ENCODE assay signal across 23 cellular contexts in genomic region chr11:73554677-73555320, GRCh38. TPM values are rescaled to one million over a fixed set of nuclear protein-coding genes. Genes with fewer than 3 reads are reported as not detected.
DNase-seq lines count a peak whose midpoint lies in the region; ATAC-seq, FAIRE-seq and TF ChIP-seq lines count a peak whose summit lies in the region.
"Had no signal": no experiment of that assay in that cellular context is flagged by ENCODE, and none has a peak within 500 bp of the region (broad histone marks: within the 10 kb centered on the region; RNA-seq: fewer than 3 reads in every experiment).

No MANE protein-coding gene starts in this region.

- H3K4me2 ChIP-seq in A549: peak overlapping the region; percentile 8; the same call in 1 of the 3 replicates
- no peak overlapping the region for H3K4me2 ChIP-seq in GM23338

- H3K36me3 ChIP-seq in GM23338 (ENCODE audit: insufficient read depth): no peaks in the 10 kb centered on the region
- H3K36me3 ChIP-seq: SJSA1, suprapubic skin had no signal

- H3K27ac ChIP-seq in A549 (no peak overlapping the region), GM23338 (ENCODE audit: low read depth) (0 out of 2 replicates have a peak overlapping the region, but pooled peaks have one; percentile 1)
- H3K27ac ChIP-seq: SJSA1, suprapubic skin, VCaP had no signal

- H3K27ac Mint-ChIP-seq in GM23338: no peak overlapping the region
- no peak overlapping the region for H3K27ac Mint-ChIP-seq in activated CD4-positive, alpha-beta memory T cell treated with anti-CD3 and anti-CD28 coated beads, Interleukin-2, amount 10 ng/mL, durations not matched to agents 7 days and 5 days
- H3K27ac Mint-ChIP-seq: memory B cell, T-helper 17 cell had no signal

- TF ChIP-seq CTCF in A549 (IDR thresholded peaks at IDR 0.05): no peak
- TF ChIP-seq CTCF in GM23338 (conservative IDR thresholded peaks at IDR 0.05; ENCODE audit: low read depth in 2 of 2): no peak

- DNase-seq in A549 (ENCODE audit: low read depth in 1 of 2, low spot score in 1 of 2) (no peak), GM23338 (ENCODE audit: low spot score) (peak; percentile 47), NOMO-1 treated with dmso at 0.1 percent for 144 hours (lab: John Stamatoyannopoulos, UW; ENCODE audit: unreplicated experiment) (peak; percentile 37), left lobe of liver (ENCODE audit: low spot score) (peak; percentile 49), H4 (ENCODE audit: low spot score) (no peak), NCI-H1694 (lab: John Stamatoyannopoulos, UW) (no peak), cerebellum (ENCODE audit: low spot score) (no peak)
- no peak for DNase-seq in activated CD4-positive, alpha-beta memory T cell treated with anti-CD3 and anti-CD28 coated beads, Interleukin-2, amount 10 ng/mL, durations not matched to agents 7 days and 5 days
- DNase-seq: activated CD4-positive, alpha-beta T cell treated with anti-CD3 and anti-CD28 coated beads, Interleukin-2, amount 50 U/mL, for 1 hour; activated effector memory CD4-positive, alpha-beta T cell treated with anti-CD3 and anti-CD28 coated beads, Interleukin-2, amount 50 U/mL, for 16 hours; C1 segment of cervical spinal cord; GOT3; hippocampal formation; islet precursor cell; NCI-H1417 treated with DMSO at 0.1 percent for 48 hours; NCI-H2171 treated with DMSO at 0.1 percent for 48 hours; T-helper 17 cell had no signal

- TF ChIP-seq POLR2A in A549 (IDR thresholded peaks at IDR 0.05; ENCODE audit: low read length): no peak

- no peak for TF ChIP-seq RAD21 in A549 (conservative IDR thresholded peaks at IDR 0.05 in 1 of 2, IDR thresholded peaks at IDR 0.05 in 1 of 2)

- H3K4me3 ChIP-seq in A549: no peak overlapping the region
- H3K4me3 ChIP-seq in GM23338: no peak overlapping the region
- H3K4me3 ChIP-seq: SJSA1, suprapubic skin had no signal

- no peaks in the 10 kb centered on the region for H3K9me3 ChIP-seq in A549
- H3K9me3 ChIP-seq: SJSA1, suprapubic skin had no signal

- POLR2A ChIA-PET in A549 (lab: Yijun Ruan, JAX): no interaction called here
- POLR2A ChIA-PET in activated CD4-positive, alpha-beta memory T cell treated with anti-CD3 and anti-CD28 coated beads, Interleukin-2, amount 10 ng/mL, durations not matched to agents 7 days and 5 days (lab: Charles Lee): no interaction called here

- H3K27me3 ChIP-seq in GM23338 (ENCODE audit: insufficient read depth): no peaks in the 10 kb centered on the region
- H3K27me3 ChIP-seq: SJSA1, suprapubic skin had no signal

- no peak for FAIRE-seq in A549 (lab: Jason Lieb, UNC)
- FAIRE-seq: G401.6 had no signal

- no peaks in the 10 kb centered on the region for H3K36me3 Mint-ChIP-seq in GM23338 (ENCODE audit: low read depth)
- H3K36me3 Mint-ChIP-seq in activated CD4-positive, alpha-beta memory T cell treated with anti-CD3 and anti-CD28 coated beads, Interleukin-2, amount 10 ng/mL, durations not matched to agents 7 days and 5 days (ENCODE audit: low read depth): peaks cover 5% of the 10 kb centered on the region

- H3K9me2 ChIP-seq in GM23338 (ENCODE audit: insufficient read depth): no peaks in the 10 kb centered on the region

- CTCF ChIA-PET in A549 (lab: Yijun Ruan, JAX): interaction anchor here (1.2 to 1.8 kb wide), 4 partner anchors 24 to 204 kb away, joined by 3 to 4 read pairs (median 4); no protein-coding TSS in a partner anchor
- CTCF ChIA-PET in activated CD4-positive, alpha-beta memory T cell treated with anti-CD3 and anti-CD28 coated beads, Interleukin-2, amount 10 ng/mL, durations not matched to agents 7 days and 5 days (lab: Charles Lee): no interaction called here

- H3K4me3 Mint-ChIP-seq in GM23338: no peak overlapping the region
- no peak overlapping the region for H3K4me3 Mint-ChIP-seq in activated CD4-positive, alpha-beta memory T cell treated with anti-CD3 and anti-CD28 coated beads, Interleukin-2, amount 10 ng/mL, durations not matched to agents 7 days and 5 days
- H3K4me3 Mint-ChIP-seq: memory B cell, T-helper 17 cell had no signal

- peaks cover 2% of the 10 kb centered on the region for H3K27me3 Mint-ChIP-seq in GM23338 (ENCODE audit: insufficient read depth, low read depth, poor library complexity)
- no peaks in the 10 kb centered on the region for H3K27me3 Mint-ChIP-seq in activated CD4-positive, alpha-beta memory T cell treated with anti-CD3 and anti-CD28 coated beads, Interleukin-2, amount 10 ng/mL, durations not matched to agents 7 days and 5 days
- H3K27me3 Mint-ChIP-seq: memory B cell, T-helper 17 cell had no signal

- no peaks in the 10 kb centered on the region for H3F3A ChIP-seq in GM23338 (replicated peaks; ENCODE audit: low read depth)

- 97% methylated on average over 1 of the region's 1 CpG for WGBS in A549 (ENCODE audit: missing lambda C conversion rate)

- H3K79me2 ChIP-seq in GM23338 (replicated peaks; ENCODE audit: insufficient read depth): peaks cover 27% of the 10 kb centered on the region

- no peak for ATAC-seq in A549
- ATAC-seq in GM23338: no peak
- ATAC-seq in left lobe of liver: peak; percentile 96
- ATAC-seq: sciatic nerve, T-helper 17 cell had no signal

- H3K4me1 Mint-ChIP-seq in GM23338: peaks cover 24% of the 10 kb centered on the region
- peaks cover 13% of the 10 kb centered on the region for H3K4me1 Mint-ChIP-seq in activated CD4-positive, alpha-beta memory T cell treated with anti-CD3 and anti-CD28 coated beads, Interleukin-2, amount 10 ng/mL, durations not matched to agents 7 days and 5 days

- no peak overlapping the region for H2AFZ ChIP-seq in GM23338

- H3K9me3 Mint-ChIP-seq in GM23338: no peaks in the 10 kb centered on the region
- no peaks in the 10 kb centered on the region for H3K9me3 Mint-ChIP-seq in activated CD4-positive, alpha-beta memory T cell treated with anti-CD3 and anti-CD28 coated beads, Interleukin-2, amount 10 ng/mL, durations not matched to agents 7 days and 5 days

- H3K4me1 ChIP-seq in A549: peaks cover 8% of the 10 kb centered on the region; the same call in 2 of the 3 replicates
- peaks cover 17% of the 10 kb centered on the region for H3K4me1 ChIP-seq in GM23338 (ENCODE audit: insufficient read depth)
- H3K4me1 ChIP-seq: SJSA1, suprapubic skin had no signal

- 0 out of 2 replicates have a peak, but pooled peaks cover 4% of the 10 kb centered on the region for H4K20me1 ChIP-seq in GM23338 (replicated peaks; ENCODE audit: insufficient read depth)

- TF ChIP-seq EP300 in A549 (IDR thresholded peaks at IDR 0.05): no peak

TF ChIP-seq in A549, 52 proteins besides CTCF, POLR2A, EP300 and RAD21 (continues in another document):
- TF ChIP-seq POLR2AphosphoS2 (conservative IDR thresholded peaks at IDR 0.05; ENCODE audit: low read length) (no peak), NR3C1 (IDR thresholded peaks at IDR 0.05) (no peak), JUN (IDR thresholded peaks at IDR 0.05) (no peak), E2F6 (IDR thresholded peaks at IDR 0.05; ENCODE audit: borderline replicate concordance, low read depth) (no peak), RCOR1 (IDR thresholded peaks at IDR 0.05; ENCODE audit: low read depth, low read length) (no peak), RARB (CRISPR knock-in tag; IDR thresholded peaks at IDR 0.05) (no peak), KDM5A (IDR thresholded peaks at IDR 0.05) (no peak), ZSCAN20 (CRISPR knock-in tag; IDR thresholded peaks at IDR 0.05) (no peak), SMC3 (IDR thresholded peaks at IDR 0.05) (no peak), HDAC2 (IDR thresholded peaks at IDR 0.05) (no peak), EHF (CRISPR knock-in tag; IDR thresholded peaks at IDR 0.05) (no peak), FOSB (CRISPR knock-in tag; IDR thresholded peaks at IDR 0.05) (no peak)

RNA-seq across cellular contexts. Expression of gene FAM168A, which starts 43.1 kb away (rescaled TPM):
- polyA plus RNA-seq in A549 (2011; rRNA removed): 15.3 and 21.7 TPM in 2 replicates
- polyA plus RNA-seq in A549 (2012; cell fraction: cytosol; rRNA removed): 10.2 and 15.8 TPM in 2 replicates
- polyA plus RNA-seq in A549 (2012; cell fraction: nucleus; rRNA removed): 23.2 and 26.9 TPM in 2 replicates
- 18.4 to 21.4 TPM (median 19.2 TPM) in 3 replicates for polyA plus RNA-seq in A549 (2017; fragmentation: RNase III; extraction: RNeasy Plus Mini Kit Qiagen cat#74134 plus additional on column Dnase treatment)
- polyA minus RNA-seq in A549 (2011; rRNA and poly(A)+ RNA removed): 38.2 and 41.1 TPM in 2 replicates
- 17.9 and 20.3 TPM in 2 replicates for total RNA-seq in GM23338 (2014; rRNA removed; shearing (Covaris generic))
- polyA plus RNA-seq in GM23338 (2016; fragmentation: Nextera tagmentation; extraction: Ambion mirVana): 8.0 and 9.6 TPM in 2 replicates
- total RNA-seq in left lobe of liver: 19.9 TPM
- total RNA-seq in H4 (2014; rRNA removed; shearing (Covaris generic)): 8.9 and 14.6 TPM in 2 replicates
- 10 to 100 TPM; 22.2 to 24.0 TPM for total RNA-seq in activated CD4-positive, alpha-beta memory T cell treated with anti-CD3 and anti-CD28 coated beads, Interleukin-2, amount 10 ng/mL, durations not matched to agents 7 days and 5 days
- total RNA-seq in cerebellum: 71.0 TPM

Comparison
In these comparisons a context has a peak if more than half of its experiments do, and no peak if none do; other contexts are left out.
1. DNase-seq: peak in GM23338 (single experiment), NOMO-1 treated with dmso at 0.1 percent for 144 hours (single experiment) and left lobe of liver (single experiment); none in A549 (0 of 2), H4 (single experiment), NCI-H1694 (single experiment), activated CD4-positive, alpha-beta memory T cell treated with anti-CD3 and anti-CD28 coated beads, Interleukin-2, amount 10 ng/mL, durations not matched to agents 7 days and 5 days (single experiment) and cerebellum (single experiment).